ENCODE assay signal across 19 cellular contexts in the genomic region with DNA sequence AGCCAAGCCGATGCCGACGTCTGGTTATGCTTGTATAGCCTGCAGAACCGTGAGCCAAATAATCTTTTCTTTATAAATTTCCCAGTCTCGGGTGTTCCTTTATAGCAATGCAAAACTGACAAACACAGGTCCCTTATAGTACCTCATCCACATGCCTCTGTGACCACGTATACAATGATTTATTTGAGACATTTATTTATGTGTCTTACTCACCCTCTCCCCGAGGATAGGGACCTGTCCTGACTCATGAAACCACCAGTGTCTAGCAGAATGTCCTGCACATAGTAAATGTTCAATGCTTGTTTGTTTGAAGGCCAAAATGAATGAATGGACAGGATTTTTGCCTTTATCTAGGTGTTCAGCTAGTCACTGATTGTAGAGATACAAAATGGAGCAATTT.
DNase-seq lines count a peak whose midpoint lies in the region; ATAC-seq and TF ChIP-seq lines count a peak whose summit lies in the region.
"Had no signal": no experiment of that assay in that cellular context is flagged by ENCODE, and none has a peak within 500 bp of the region (broad histone marks: within the 10 kb centered on the region; RNA-seq: fewer than 3 reads in every experiment).

No MANE protein-coding gene starts in this region.

- peaks cover 32% of the 10 kb centered on the region for H3K4me1 Mint-ChIP-seq in HFFc6 (ENCODE audit: low read depth)
- H3K4me1 Mint-ChIP-seq: CD14-positive monocyte had no signal

- TF ChIP-seq CTCF in HFFc6 (IDR thresholded peaks at IDR 0.05) (no peak), GM10248 (IDR thresholded peaks at IDR 0.05; ENCODE audit: control extremely low read depth, extremely low read depth, low read depth, missing control alignments) (no peak)

- H3K9me3 Mint-ChIP-seq in HFFc6 = peaks cover 18% of the 10 kb centered on the region

- ATAC-seq in HG03280 (IDR thresholded peaks at IDR 0.05; ENCODE audit: unreplicated experiment) = no peak
- ATAC-seq in GM18520 (IDR thresholded peaks at IDR 0.05; ENCODE audit: unreplicated experiment) = no peak
- no peak for ATAC-seq in HG02763 (IDR thresholded peaks at IDR 0.05; ENCODE audit: unreplicated experiment)

- DNase-seq in AG08395 (ENCODE audit: low spot score) (peak; percentile 55), HFFc6 (peak; percentile 72), SW480 (ENCODE audit: low spot score) (peak; percentile 11), hepatic stellate cell (ENCODE audit: low spot score) (peak; percentile 30), GM10248 (ENCODE audit: extremely low spot score) (no peak)
- DNase-seq: activated CD4-positive, alpha-beta T cell treated with anti-CD3 and anti-CD28 coated beads, Interleukin-2, amount 50 U/mL, for 48 hours; activated gamma-delta T cell; DMS153; kidney glomerular epithelial cell; NCI-H1436 treated with DMSO at 0.1 percent for 48 hours; NCI-H2171 treated with DMSO at 0.1 percent for 48 hours; NCI-H526 treated with DMSO at 0.1 percent for 48 hours; nucleus accumbens; SJCRH30 had no signal

- H3K36me3 Mint-ChIP-seq in HFFc6 (ENCODE audit: low read depth) = no peaks in the 10 kb centered on the region; the same call in 1 of the 2 replicates
- H3K36me3 Mint-ChIP-seq: CD14-positive monocyte had no signal

- peaks cover 12% of the 10 kb centered on the region for H3K27me3 Mint-ChIP-seq in HFFc6 (ENCODE audit: insufficient read depth)
- H3K27me3 Mint-ChIP-seq: dendritic cell treated with granulocyte-macrophage colony-stimulating factor and Interleukin-4, amounts not matched to agents 40 ng/mL and 50 ng/mL, for 4 days had no signal

- CTCF ChIA-PET in GM10248 (lab: Yijun Ruan, JAX) = no interaction called here

- H3K27ac Mint-ChIP-seq in HFFc6 = no peak overlapping the region
- H3K27ac Mint-ChIP-seq: CD14-positive monocyte; dendritic cell treated with granulocyte-macrophage colony-stimulating factor and Interleukin-4, amounts not matched to agents 40 ng/mL and 50 ng/mL, for 4 days had no signal

- H3K4me3 Mint-ChIP-seq in HFFc6 = peak overlapping the region; percentile 3; the same call in 1 of the 2 replicates
- H3K4me3 Mint-ChIP-seq: CD14-positive monocyte; dendritic cell treated with granulocyte-macrophage colony-stimulating factor and Interleukin-4, amounts not matched to agents 40 ng/mL and 50 ng/mL, for 4 days had no signal

- POLR2A ChIA-PET in GM10248 (lab: Yijun Ruan, JAX) = no interaction called here
